ENCODE assay signal across 24 cellular contexts in the genomic region with DNA sequence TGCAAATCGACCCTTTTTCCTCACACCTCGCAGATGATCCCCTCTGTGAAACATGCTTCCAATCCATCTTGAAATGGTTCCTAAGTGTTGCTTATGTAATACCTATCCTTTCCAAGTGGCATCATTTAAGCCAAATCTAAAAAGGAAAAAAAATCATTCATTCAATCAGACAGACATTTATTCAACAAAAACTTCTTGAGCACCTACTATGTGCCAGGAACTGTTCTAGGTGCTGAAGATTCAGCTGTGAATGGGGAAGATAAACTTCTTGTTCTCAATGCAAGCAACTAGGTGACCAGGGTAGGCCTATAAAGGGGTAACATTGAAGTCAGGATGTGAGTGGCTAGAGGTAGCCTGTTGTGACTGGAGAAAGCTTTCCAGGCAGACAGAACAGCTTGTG.
"Had no signal": no experiment of that assay in that cellular context is flagged by ENCODE, and none has a peak within 500 bp of the region (broad histone marks: within the 10 kb centered on the region; RNA-seq: fewer than 3 reads in every experiment).

No MANE protein-coding gene starts in this region.

- H3K4me1 ChIP-seq: gastroesophageal sphincter, pancreas, right atrium auricular region, stomach, tibial artery, upper lobe of right lung had no signal

- H3K27ac ChIP-seq: brain microvascular endothelial cell, coronary artery, gastroesophageal sphincter, hepatocyte, pancreas, right atrium auricular region, stomach, tibial artery, upper lobe of right lung had no signal

- H3K36me3 ChIP-seq: brain microvascular endothelial cell, gastroesophageal sphincter, pancreas, right atrium auricular region, stomach, tibial artery, upper lobe of right lung had no signal

- H3K4me3 Mint-ChIP-seq: activated CD4-positive, alpha-beta T cell treated with anti-CD3 and anti-CD28 coated beads for 36 hours; activated naive CD4-positive, alpha-beta T cell treated with anti-CD3 and anti-CD28 coated beads for 36 hours; activated T-cell treated with anti-CD3 and anti-CD28 coated beads, Interleukin-2, amount 50 U/mL, for 72 hours; nephron progenitor cell; stimulated activated naive B cell treated with anti-CD40 and anti-IgM and Interleukin-4, amounts not matched to agents 10 μg/mL and 1 μg/mL and 100 μg/mL, for 72 hours; T-helper 2 cell treated with Interferon-gamma antibody and Interleukin-4, amounts not matched to agents 5 μg/mL and 100 μg/mL, for 36 hours had no signal

- DNase-seq: activated CD4-positive, alpha-beta T cell treated with anti-CD3 and anti-CD28 coated beads for 36 hours; activated CD4-positive, alpha-beta T cell treated with anti-CD3 and anti-CD28 coated beads, Interleukin-2, amount 50 U/mL, for 48 hours; activated CD4-positive, CD25-positive, alpha-beta regulatory T cell; activated effector memory CD4-positive, alpha-beta T cell treated with anti-CD3 and anti-CD28 coated beads, Interleukin-2, amount 50 U/mL, for 16 hours; activated naive CD4-positive, alpha-beta T cell treated with anti-CD3 and anti-CD28 coated beads for 36 hours; activated T-cell treated with anti-CD3 and anti-CD28 coated beads, Interleukin-2, amount 50 U/mL, for 72 hours; amniotic stem cell; brain microvascular endothelial cell; left colon; midbrain; nephron progenitor cell; pancreas; stimulated activated CD4-positive, alpha-beta T cell treated with anti-CD3 and anti-CD28 coated beads, Interleukin-15, amount 100 ng/mL, for 24 hours; stimulated activated CD4-positive, alpha-beta T cell treated with anti-CD3 and anti-CD28 coated beads, Interleukin-2, amount 100 ng/mL, for 24 hours; stimulated activated naive B cell treated with anti-CD40 and anti-IgM and Interleukin-4, amounts not matched to agents 10 μg/mL and 1 μg/mL and 100 μg/mL, for 72 hours; stomach; T-helper 1 cell; tibial artery; upper lobe of right lung had no signal

- H3K9me3 Mint-ChIP-seq: activated naive CD4-positive, alpha-beta T cell treated with anti-CD3 and anti-CD28 coated beads for 36 hours had no signal

- H3K27me3 Mint-ChIP-seq: activated CD4-positive, alpha-beta T cell treated with anti-CD3 and anti-CD28 coated beads for 36 hours; stimulated activated naive B cell treated with anti-CD40 and anti-IgM and Interleukin-4, amounts not matched to agents 10 μg/mL and 1 μg/mL and 100 μg/mL, for 72 hours had no signal

- H3K27ac Mint-ChIP-seq: activated CD4-positive, alpha-beta T cell treated with anti-CD3 and anti-CD28 coated beads for 36 hours; activated naive CD4-positive, alpha-beta T cell treated with anti-CD3 and anti-CD28 coated beads for 36 hours; activated T-cell treated with anti-CD3 and anti-CD28 coated beads, Interleukin-2, amount 50 U/mL, for 72 hours; nephron progenitor cell; stimulated activated naive B cell treated with anti-CD40 and anti-IgM and Interleukin-4, amounts not matched to agents 10 μg/mL and 1 μg/mL and 100 μg/mL, for 72 hours; T-helper 2 cell treated with Interferon-gamma antibody and Interleukin-4, amounts not matched to agents 5 μg/mL and 100 μg/mL, for 36 hours had no signal

- H3K27me3 ChIP-seq: brain microvascular endothelial cell, hepatocyte, pancreas, right atrium auricular region, stomach, tibial artery, upper lobe of right lung had no signal

- ATAC-seq: activated CD4-positive, alpha-beta T cell treated with anti-CD3 and anti-CD28 coated beads for 36 hours; gastroesophageal sphincter; left colon; pancreas; stimulated activated naive B cell treated with anti-CD40 and anti-IgM and Interleukin-4, amounts not matched to agents 10 μg/mL and 1 μg/mL and 100 μg/mL, for 72 hours; upper lobe of right lung had no signal

- H3K9me3 ChIP-seq: pancreas, tibial artery, upper lobe of right lung had no signal

- H3K4me3 ChIP-seq: coronary artery, gastroesophageal sphincter, hepatocyte, pancreas, right atrium auricular region, stomach, tibial artery, upper lobe of right lung had no signal
